ENCODE assay signal across 26 cellular contexts in the genomic region with DNA sequence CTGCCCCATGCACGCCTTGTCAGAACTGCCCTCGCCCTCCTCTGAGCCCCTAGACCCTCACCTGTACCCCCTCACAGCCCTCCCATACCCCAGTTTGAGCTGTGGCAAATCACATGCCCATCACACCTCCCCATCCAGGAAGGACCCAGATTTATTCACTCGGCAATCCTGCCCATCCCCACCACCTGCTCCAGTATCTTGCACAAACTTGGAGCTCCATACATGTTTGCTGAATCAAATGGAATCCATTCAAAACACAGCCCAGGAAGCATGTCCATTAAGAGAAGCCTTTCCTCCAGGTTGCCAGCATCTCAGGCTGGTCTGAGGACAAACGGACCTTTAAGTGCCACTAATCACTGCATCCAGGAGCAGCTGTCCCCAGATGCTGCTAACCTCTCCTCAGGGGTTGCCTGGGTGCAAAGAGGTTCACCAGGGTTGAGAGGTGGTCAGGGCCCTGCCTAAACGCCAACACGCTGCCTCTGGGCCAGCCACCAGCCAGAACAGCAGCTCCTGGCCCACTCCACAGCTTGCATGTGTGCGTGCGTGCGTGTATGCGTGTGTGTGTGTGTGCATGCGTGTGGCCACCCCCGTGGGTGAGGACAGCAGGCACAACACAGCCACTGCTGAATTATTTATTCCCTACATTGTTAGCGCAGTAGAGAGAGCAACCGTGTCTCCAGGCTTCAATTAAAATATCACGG. TPM values are rescaled to one million over a fixed set of nuclear protein-coding genes. Genes with fewer than 3 reads are reported as not detected.
"Had no signal": no experiment of that assay in that cellular context is flagged by ENCODE, and none has a peak within 500 bp of the region (broad histone marks: within the 10 kb centered on the region; RNA-seq: fewer than 3 reads in every experiment).

No MANE protein-coding gene starts in this region.

- H3K36me3 ChIP-seq: colonic mucosa, gastrocnemius medialis, heart left ventricle, right atrium auricular region, sigmoid colon, stomach, thyroid gland had no signal

- H3K27ac Mint-ChIP-seq: dendritic cell treated with granulocyte-macrophage colony-stimulating factor and Interleukin-4, amounts not matched to agents 40 ng/mL and 50 ng/mL, for 4 days; endodermal cell; memory B cell; mesothelial cell of epicardium; natural killer cell treated with Interleukin-12 subunit alpha and Interleukin-12 subunit beta and Interleukin-15 and Interleukin-18, amount 100 ng/mL, for 72 hours; stimulated activated effector memory CD8-positive, alpha-beta T cell treated with anti-CD3 and anti-CD28 coated beads, Interleukin-12 subunit alpha, Interleukin-12 subunit beta, amount 100 ng/mL, for 72 hours; type B pancreatic cell had no signal

- DNase-seq: colonic mucosa; gastrocnemius medialis; heart left ventricle; kidney; sigmoid colon; stimulated activated CD4-positive, alpha-beta T cell treated with anti-CD3 and anti-CD28 coated beads, Interleukin-4, amount 100 ng/mL, for 24 hours; stimulated activated naive CD4-positive, alpha-beta T cell treated with Interleukin-2 at 50 U/mL for 16 hours; stomach had no signal

- ATAC-seq: esophagus mucosa; gastrocnemius medialis; heart left ventricle; mucosa of descending colon; natural killer cell treated with Interleukin-12 subunit alpha and Interleukin-12 subunit beta and Interleukin-15 and Interleukin-18, amount 100 ng/mL, for 72 hours; stimulated activated effector memory CD8-positive, alpha-beta T cell treated with anti-CD3 and anti-CD28 coated beads, Interleukin-12 subunit alpha, Interleukin-12 subunit beta, amount 100 ng/mL, for 72 hours had no signal

- H3K4me1 Mint-ChIP-seq: endodermal cell; memory B cell; mesothelial cell of epicardium; neural crest cell; stimulated activated effector memory CD8-positive, alpha-beta T cell treated with anti-CD3 and anti-CD28 coated beads, Interleukin-12 subunit alpha, Interleukin-12 subunit beta, amount 100 ng/mL, for 72 hours had no signal

- H3K9me3 Mint-ChIP-seq: dendritic cell treated with granulocyte-macrophage colony-stimulating factor and Interleukin-4, amounts not matched to agents 40 ng/mL and 50 ng/mL, for 4 days; endodermal cell; memory B cell; mesothelial cell of epicardium; naive B cell; natural killer cell treated with Interleukin-12 subunit alpha and Interleukin-12 subunit beta and Interleukin-15 and Interleukin-18, amount 100 ng/mL, for 72 hours; neural crest cell; stimulated activated effector memory CD8-positive, alpha-beta T cell treated with anti-CD3 and anti-CD28 coated beads, Interleukin-12 subunit alpha, Interleukin-12 subunit beta, amount 100 ng/mL, for 72 hours; type B pancreatic cell had no signal

- H3K27ac ChIP-seq: colonic mucosa, epithelial cell of prostate, gastrocnemius medialis, heart left ventricle, hepatocyte, parathyroid adenoma, right atrium auricular region, sigmoid colon, stomach, thyroid gland had no signal

- H3K4me3 Mint-ChIP-seq: dendritic cell treated with granulocyte-macrophage colony-stimulating factor and Interleukin-4, amounts not matched to agents 40 ng/mL and 50 ng/mL, for 4 days; endodermal cell; memory B cell; mesothelial cell of epicardium; natural killer cell treated with Interleukin-12 subunit alpha and Interleukin-12 subunit beta and Interleukin-15 and Interleukin-18, amount 100 ng/mL, for 72 hours; neural crest cell; stimulated activated effector memory CD8-positive, alpha-beta T cell treated with anti-CD3 and anti-CD28 coated beads, Interleukin-12 subunit alpha, Interleukin-12 subunit beta, amount 100 ng/mL, for 72 hours; type B pancreatic cell had no signal

- H2AFZ ChIP-seq: hepatocyte, parathyroid adenoma had no signal

- H3K36me3 Mint-ChIP-seq: memory B cell; mesothelial cell of epicardium; naive B cell; natural killer cell treated with Interleukin-12 subunit alpha and Interleukin-12 subunit beta and Interleukin-15 and Interleukin-18, amount 100 ng/mL, for 72 hours; stimulated activated effector memory CD8-positive, alpha-beta T cell treated with anti-CD3 and anti-CD28 coated beads, Interleukin-12 subunit alpha, Interleukin-12 subunit beta, amount 100 ng/mL, for 72 hours; type B pancreatic cell had no signal

- H3K4me1 ChIP-seq: colonic mucosa, gastrocnemius medialis, heart left ventricle, parathyroid adenoma, right atrium auricular region, sigmoid colon, stomach, thyroid gland had no signal

- H3K9me3 ChIP-seq: colonic mucosa, gastrocnemius medialis, heart left ventricle, mucosa of descending colon, right atrium auricular region, sigmoid colon, stomach, thyroid gland had no signal

- H3K9ac ChIP-seq: parathyroid adenoma had no signal

- H3K4me2 ChIP-seq: hepatocyte had no signal

- FAIRE-seq: kidney had no signal

- H3K27me3 ChIP-seq: colonic mucosa, right atrium auricular region, thyroid gland had no signal

- H3K4me3 ChIP-seq: colonic mucosa, gastrocnemius medialis, heart left ventricle, hepatocyte, lung, mucosa of descending colon, right atrium auricular region, sigmoid colon, stomach, thyroid gland had no signal

RNA-seq across cellular contexts. Expression of gene GRM4, which starts 31.0 kb away (rescaled TPM):
- polyA plus RNA-seq: heart left ventricle, hepatocyte, liver, stomach had no signal
